ENCODE assay signal across 19 cellular contexts in genomic region chr2:221458588-221458987, GRCh38.
DNase-seq lines count a peak whose midpoint lies in the region; ATAC-seq and TF ChIP-seq lines count a peak whose summit lies in the region.
"Had no signal": no experiment of that assay in that cellular context is flagged by ENCODE, and none has a peak within 500 bp of the region (broad histone marks: within the 10 kb centered on the region; RNA-seq: fewer than 3 reads in every experiment).

No MANE protein-coding gene starts in this region.

- H3K9me3 ChIP-seq in endodermal cell (ENCODE audit: control insufficient read depth, low read length), result no peaks in the 10 kb centered on the region
- no peaks in the 10 kb centered on the region for H3K9me3 ChIP-seq in neural progenitor cell (ENCODE audit: low read depth)
- H3K9me3 ChIP-seq: BLaER1 had no signal

- H3K4me3 Mint-ChIP-seq in endodermal cell (no peak overlapping the region), neural progenitor cell (no peak overlapping the region)
- H3K4me3 Mint-ChIP-seq: B cell; CD4-positive, CD25-positive, alpha-beta regulatory T cell; CD8-positive, alpha-beta T cell; GM23338; H9 had no signal

- H3K4me2 ChIP-seq in neural progenitor cell, result no peak overlapping the region
- H3K4me2 ChIP-seq: BLaER1, GM23338 had no signal

- H3K36me3 ChIP-seq in endodermal cell (ENCODE audit: control insufficient read depth, insufficient read depth, low read length) (peaks cover 31% of the 10 kb centered on the region), neural progenitor cell (peaks cover 11% of the 10 kb centered on the region)
- H3K36me3 ChIP-seq: BLaER1 had no signal

- H3K27ac Mint-ChIP-seq in endodermal cell, result no peak overlapping the region
- H3K27ac Mint-ChIP-seq in neural progenitor cell, result peak overlapping the region; percentile 21
- H3K27ac Mint-ChIP-seq: B cell; CD4-positive, CD25-positive, alpha-beta regulatory T cell; CD8-positive, alpha-beta T cell; GM23338; H9 had no signal

- H3K4me3 ChIP-seq in endodermal cell (ENCODE audit: low read length) (no peak overlapping the region), neural progenitor cell (no peak overlapping the region)
- H3K4me3 ChIP-seq: BLaER1, GM23338 had no signal

- H2AFZ ChIP-seq in neural progenitor cell (replicated peaks), result no peak overlapping the region
- H2AFZ ChIP-seq: GM23338 had no signal

- peaks cover 11% of the 10 kb centered on the region for H3K36me3 Mint-ChIP-seq in endodermal cell (ENCODE audit: low read depth)
- peaks cover 33% of the 10 kb centered on the region for H3K36me3 Mint-ChIP-seq in neural progenitor cell

- H3K9me3 Mint-ChIP-seq in endodermal cell, result no peaks in the 10 kb centered on the region
- no peaks in the 10 kb centered on the region for H3K9me3 Mint-ChIP-seq in neural progenitor cell
- H3K9me3 Mint-ChIP-seq: CD8-positive, alpha-beta T cell; GM23338; H9 had no signal

- WGBS in endodermal cell (ENCODE audit: insufficient coverage in 1 of 2, insufficient read length in 1 of 2), 2 experiments, result 77 to 83% methylated on average over 1 to 5 of the region's 5 CpGs

- H3K4me1 Mint-ChIP-seq in endodermal cell, result peaks cover 49% of the 10 kb centered on the region
- peaks cover 46% of the 10 kb centered on the region for H3K4me1 Mint-ChIP-seq in neural progenitor cell

- peaks cover 96% of the 10 kb centered on the region for H4K20me1 ChIP-seq in neural progenitor cell (ENCODE audit: low read depth)
- H4K20me1 ChIP-seq: BLaER1 had no signal

- H3K9ac ChIP-seq in endodermal cell (ENCODE audit: extremely low read depth, low read length, poor library complexity, severe bottlenecking), result no peak overlapping the region
- H3K9ac ChIP-seq in neural progenitor cell, result no peak overlapping the region
- H3K9ac ChIP-seq: BLaER1 had no signal

- no peak for ATAC-seq in HG02840 (IDR thresholded peaks at IDR 0.05; ENCODE audit: low FRiP score, unreplicated experiment)
- ATAC-seq: CD8-positive, alpha-beta T cell; GM23338; HCT116 had no signal

- H3K4me1 ChIP-seq in endodermal cell (ENCODE audit: control insufficient read depth, insufficient read depth, low read length), result peaks cover 10% of the 10 kb centered on the region
- H3K4me1 ChIP-seq in neural progenitor cell, result peaks cover 72% of the 10 kb centered on the region

- H3F3A ChIP-seq in neural progenitor cell (ENCODE audit: low read depth), result peaks cover 49% of the 10 kb centered on the region

- TF ChIP-seq CTCF in endodermal cell (conservative IDR thresholded peaks at IDR 0.05) (no peak), neural progenitor cell (IDR thresholded peaks at IDR 0.05) (no peak)

- H3K79me2 ChIP-seq in neural progenitor cell (ENCODE audit: low read depth), result peaks cover 87% of the 10 kb centered on the region

- H3K27ac ChIP-seq in endodermal cell (ENCODE audit: low read depth, low read length) (no peak overlapping the region), neural progenitor cell (no peak overlapping the region)
- H3K27ac ChIP-seq: 22Rv1, BLaER1, C4-2B had no signal

- peak; percentile 12 for DNase-seq in NCI-H82 (lab: John Stamatoyannopoulos, UW)
- DNase-seq in NCI-H82 treated with DMSO at 0.1 percent for 48 hours (lab: John Stamatoyannopoulos, UW; ENCODE audit: unreplicated experiment), result no peak
- DNase-seq in endodermal cell, result peak; percentile 59
- DNase-seq in neural progenitor cell (ENCODE audit: low spot score), result no peak
- DNase-seq in COLO668 (lab: John Stamatoyannopoulos, UW; ENCODE audit: unreplicated experiment), result no peak
- DNase-seq in superior temporal gyrus (ENCODE audit: extremely low spot score), result no peak
- DNase-seq: CD4-positive, CD25-positive, alpha-beta regulatory T cell; CD8-positive, alpha-beta T cell; DMS53; DMS79 treated with DMSO at 0.1 percent for 48 hours; GF-D8; H9 had no signal

- no peaks in the 10 kb centered on the region for H3K27me3 Mint-ChIP-seq in endodermal cell (ENCODE audit: insufficient read depth)
- no peaks in the 10 kb centered on the region for H3K27me3 Mint-ChIP-seq in neural progenitor cell (ENCODE audit: insufficient read depth, low read depth)
- H3K27me3 Mint-ChIP-seq: B cell had no signal

- H3K27me3 ChIP-seq in endodermal cell (ENCODE audit: control insufficient read depth, insufficient read depth, low read length, poor library complexity, severe bottlenecking), result no peaks in the 10 kb centered on the region
- no peaks in the 10 kb centered on the region for H3K27me3 ChIP-seq in neural progenitor cell
- H3K27me3 ChIP-seq: BLaER1 had no signal

Comparison
In these comparisons a context has a peak if more than half of its experiments do, and no peak if none do; other contexts are left out.
1. DNase-seq: peak in NCI-H82 (single experiment) and endodermal cell (single experiment); none in NCI-H82 treated with DMSO at 0.1 percent for 48 hours (single experiment), neural progenitor cell (single experiment), COLO668 (single experiment) and superior temporal gyrus (single experiment).